In genomic region chr6:27250277-27250954, GRCh38 we compare ENCODE assay signal across 10 cellular contexts. TPM values are rescaled to one million over a fixed set of nuclear protein-coding genes. Genes with fewer than 3 reads are reported as not detected.
A peak's percentile ranks its signal among the peaks of the same experiment; 100 is the strongest.
DNase-seq lines count a peak whose midpoint lies in the region; TF ChIP-seq lines count a peak whose summit lies in the region.
"Had no signal": no experiment of that assay in that cellular context is flagged by ENCODE, and none has a peak within 500 bp of the region (broad histone marks: within the 10 kb centered on the region; RNA-seq: fewer than 3 reads in every experiment).

No MANE protein-coding gene starts in this region.

- peaks cover 5% of the 10 kb centered on the region; the same call in 1 of the 2 replicates for H3K4me1 ChIP-seq in iPS-20b (ENCODE audit: insufficient read depth, low read length)
- peaks cover 0 to 24% (median 18%) of the 10 kb centered on the region in 4 donors for H3K4me1 ChIP-seq in stomach

- H3K36me3 ChIP-seq in iPS-20b (ENCODE audit: insufficient read depth, low read depth, low read length) (no peaks in the 10 kb centered on the region), stomach (peaks cover 0 to 7% (median 4%) of the 10 kb centered on the region in 4 donors)

- TF ChIP-seq EP300 in stomach (IDR thresholded peaks at IDR 0.05) = no peak

- TF ChIP-seq POLR2A in stomach (IDR thresholded peaks at IDR 0.05) = no peak

- H3K27me3 Mint-ChIP-seq in activated CD4-positive, alpha-beta T cell treated with anti-CD3 and anti-CD28 coated beads, Interleukin-2, amount 10 ng/mL, durations not matched to agents 7 days and 5 days = peaks cover 50% of the 10 kb centered on the region
- peaks cover 48% of the 10 kb centered on the region for H3K27me3 Mint-ChIP-seq in activated T-helper 2 cell treated with anti-CD3 and anti-CD28 coated beads, Interferon-gamma antibody, Interleukin-2, Interleukin-4, amounts not matched to agents 10 μg/mL and 5 μg/mL and 100 μg/mL, durations not matched to agents 14 hours and 24 hours and 36 hours (ENCODE audit: low read depth)

- H3K9ac ChIP-seq in iPS-20b (ENCODE audit: low read depth, low read length) = peak overlapping the region; percentile 84; the same call in 1 of the 2 replicates

- DNase-seq in activated CD4-positive, alpha-beta T cell treated with anti-CD3 and anti-CD28 coated beads, Interleukin-2, amount 10 ng/mL, durations not matched to agents 7 days and 5 days = no peak
- no peak for DNase-seq in activated CD4-positive, alpha-beta T cell treated with anti-CD3 and anti-CD28 coated beads for 1 hour
- DNase-seq in activated T-helper 2 cell treated with anti-CD3 and anti-CD28 coated beads, Interferon-gamma antibody, Interleukin-2, Interleukin-4, amounts not matched to agents 10 μg/mL and 5 μg/mL and 100 μg/mL, durations not matched to agents 14 hours and 24 hours and 36 hours (ENCODE audit: low spot score) = no peak
- DNase-seq in stomach (no peak), C1 segment of cervical spinal cord (lab: John Stamatoyannopoulos, UW) (no peak), AML-193 (lab: John Stamatoyannopoulos, UW) (no peak), GM19240 (ENCODE audit: insufficient read length, low spot score) (no peak)
- DNase-seq: HFFc6 had no signal

- no peaks in the 10 kb centered on the region for H3K9me3 Mint-ChIP-seq in activated CD4-positive, alpha-beta T cell treated with anti-CD3 and anti-CD28 coated beads, Interleukin-2, amount 10 ng/mL, durations not matched to agents 7 days and 5 days
- no peaks in the 10 kb centered on the region for H3K9me3 Mint-ChIP-seq in activated T-helper 2 cell treated with anti-CD3 and anti-CD28 coated beads, Interferon-gamma antibody, Interleukin-2, Interleukin-4, amounts not matched to agents 10 μg/mL and 5 μg/mL and 100 μg/mL, durations not matched to agents 14 hours and 24 hours and 36 hours
- H3K9me3 Mint-ChIP-seq: dendritic cell treated with granulocyte-macrophage colony-stimulating factor and Interleukin-4, amounts not matched to agents 40 ng/mL and 50 ng/mL, for 4 days; HFFc6 had no signal

- no peaks in the 10 kb centered on the region for H3K36me3 Mint-ChIP-seq in activated CD4-positive, alpha-beta T cell treated with anti-CD3 and anti-CD28 coated beads, Interleukin-2, amount 10 ng/mL, durations not matched to agents 7 days and 5 days (ENCODE audit: low read depth)
- no peaks in the 10 kb centered on the region for H3K36me3 Mint-ChIP-seq in activated T-helper 2 cell treated with anti-CD3 and anti-CD28 coated beads, Interferon-gamma antibody, Interleukin-2, Interleukin-4, amounts not matched to agents 10 μg/mL and 5 μg/mL and 100 μg/mL, durations not matched to agents 14 hours and 24 hours and 36 hours (ENCODE audit: low read depth)

- H3K27me3 ChIP-seq in iPS-20b (ENCODE audit: insufficient read depth, low read length) (peaks cover 39% of the 10 kb centered on the region), stomach (peaks cover 0 to 92% (median 34%) of the 10 kb centered on the region in 3 donors)

- CTCF ChIA-PET in activated CD4-positive, alpha-beta T cell treated with anti-CD3 and anti-CD28 coated beads, Interleukin-2, amount 10 ng/mL, durations not matched to agents 7 days and 5 days (lab: Charles Lee) = no interaction called here

- H3K4me3 Mint-ChIP-seq in activated CD4-positive, alpha-beta T cell treated with anti-CD3 and anti-CD28 coated beads, Interleukin-2, amount 10 ng/mL, durations not matched to agents 7 days and 5 days = peak overlapping the region; percentile 79
- peak overlapping the region; percentile 90 for H3K4me3 Mint-ChIP-seq in activated T-helper 2 cell treated with anti-CD3 and anti-CD28 coated beads, Interferon-gamma antibody, Interleukin-2, Interleukin-4, amounts not matched to agents 10 μg/mL and 5 μg/mL and 100 μg/mL, durations not matched to agents 14 hours and 24 hours and 36 hours (ENCODE audit: low read depth)

- no peak for TF ChIP-seq CTCF in stomach (IDR thresholded peaks at IDR 0.05)

- POLR2A ChIA-PET in activated CD4-positive, alpha-beta T cell treated with anti-CD3 and anti-CD28 coated beads, Interleukin-2, amount 10 ng/mL, durations not matched to agents 7 days and 5 days (lab: Charles Lee) = no interaction called here

- H3K27ac Mint-ChIP-seq in activated CD4-positive, alpha-beta T cell treated with anti-CD3 and anti-CD28 coated beads, Interleukin-2, amount 10 ng/mL, durations not matched to agents 7 days and 5 days = no peak overlapping the region
- H3K27ac Mint-ChIP-seq in activated T-helper 2 cell treated with anti-CD3 and anti-CD28 coated beads, Interferon-gamma antibody, Interleukin-2, Interleukin-4, amounts not matched to agents 10 μg/mL and 5 μg/mL and 100 μg/mL, durations not matched to agents 14 hours and 24 hours and 36 hours = no peak overlapping the region
- H3K27ac Mint-ChIP-seq: dendritic cell treated with granulocyte-macrophage colony-stimulating factor and Interleukin-4, amounts not matched to agents 40 ng/mL and 50 ng/mL, for 4 days; HFFc6 had no signal

- WGBS in stomach, 5 donors = 6 to 9% (median 9%) methylated on average over 21 of the region's 21 CpGs

- H3K4me1 Mint-ChIP-seq in activated CD4-positive, alpha-beta T cell treated with anti-CD3 and anti-CD28 coated beads, Interleukin-2, amount 10 ng/mL, durations not matched to agents 7 days and 5 days = peaks cover 17% of the 10 kb centered on the region
- peaks cover 3% of the 10 kb centered on the region for H3K4me1 Mint-ChIP-seq in activated T-helper 2 cell treated with anti-CD3 and anti-CD28 coated beads, Interferon-gamma antibody, Interleukin-2, Interleukin-4, amounts not matched to agents 10 μg/mL and 5 μg/mL and 100 μg/mL, durations not matched to agents 14 hours and 24 hours and 36 hours (ENCODE audit: low read depth)

- peak overlapping the region; percentile 12 for H3K27ac ChIP-seq in iPS-20b (ENCODE audit: low read length)
- H3K27ac ChIP-seq in stomach = peak overlapping the region; percentile 87 to 96 (median 90)

- H3K4me3 ChIP-seq in iPS-20b (ENCODE audit: low read length) = peak overlapping the region; percentile 82
- peak overlapping the region; percentile 55 to 70 (median 61) for H3K4me3 ChIP-seq in stomach

- intact Hi-C loops in activated T-helper 2 cell treated with anti-CD3 and anti-CD28 coated beads, Interferon-gamma antibody, Interleukin-2, Interleukin-4, amounts not matched to agents 10 μg/mL and 5 μg/mL and 100 μg/mL, durations not matched to agents 14 hours and 24 hours and 36 hours (cut with micrococcal nuclease) = loop anchor here (2.0 kb wide), 1 partner anchor 62 kb away; no protein-coding TSS in a partner anchor
- intact Hi-C loops in stomach (cut with DNase I; ENCODE audit: low total_unique reads) = no loop called here

- H3K9me3 ChIP-seq in iPS-20b (ENCODE audit: insufficient read depth, low read depth, low read length) (no peaks in the 10 kb centered on the region), stomach (no peaks in the 10 kb centered on the region)

RNA-seq across cellular contexts. Expression of gene PRSS16, which starts 2.9 kb away (rescaled TPM):
- total RNA-seq in activated CD4-positive, alpha-beta T cell treated with anti-CD3 and anti-CD28 coated beads, Interleukin-2, amount 10 ng/mL, durations not matched to agents 7 days and 5 days = 1 to 10 TPM; 1.1 to 1.5 TPM
- total RNA-seq in activated T-helper 2 cell treated with anti-CD3 and anti-CD28 coated beads, Interferon-gamma antibody, Interleukin-2, Interleukin-4, amounts not matched to agents 10 μg/mL and 5 μg/mL and 100 μg/mL, durations not matched to agents 14 hours and 24 hours and 36 hours = 0.55 and 0.57 TPM in 2 replicates
- total RNA-seq in stomach = 10 to 100 TPM in 2 of 5 donors, 1 to 10 TPM in 2, not detected in 1; 2.2 to 36.2 (median 11.3) TPM
- 10 to 100 TPM in 2 of 3 donors, 1 to 10 TPM in 1; 7.4 to 23.7 (median 18.5) TPM for polyA plus RNA-seq in stomach
- total RNA-seq: HFFc6 had no signal
